ENCODE assay signal across 2 cellular contexts in genomic region chr5:154264549-154265196, GRCh38.
TF ChIP-seq lines count a peak whose summit lies in the region.

No MANE protein-coding gene starts in this region.

TF ChIP-seq in liver, 16 proteins besides CTCF, POLR2A, EP300 and RAD21 (continued from another document):
- TF ChIP-seq ZBTB33 (IDR thresholded peaks at IDR 0.05): no peak

TF ChIP-seq in HepG2, 621 proteins besides CTCF, POLR2A, EP300 and RAD21 (continued from another document):
- TF ChIP-seq HOMEZ (CRISPR knock-in tag; IDR thresholded peaks at IDR 0.05; ENCODE audit: low read depth) (no peak), THAP8 (CRISPR knock-in tag; IDR thresholded peaks at IDR 0.05; ENCODE audit: borderline replicate concordance) (no peak), ZNF343 (CRISPR knock-in tag; IDR thresholded peaks at IDR 0.05) (no peak), MTERF4 (CRISPR knock-in tag; IDR thresholded peaks at IDR 0.05) (no peak), NPAS2 (CRISPR knock-in tag; IDR thresholded peaks at IDR 0.05; ENCODE audit: borderline replicate concordance) (no peak), ZNF562 (CRISPR knock-in tag; IDR thresholded peaks at IDR 0.05; ENCODE audit: borderline replicate concordance) (no peak), NFATC3 (CRISPR knock-in tag; IDR thresholded peaks at IDR 0.05) (no peak), ADNP (CRISPR knock-in tag; IDR thresholded peaks at IDR 0.05) (no peak), GTF3A (CRISPR knock-in tag; conservative IDR thresholded peaks at IDR 0.05) (no peak)
